Comparison of ENCODE assay signal across 8 cellular contexts in genomic region chr14:61608245-61609142, GRCh38.
DNase-seq lines count a peak whose midpoint lies in the region; ATAC-seq, FAIRE-seq and TF ChIP-seq lines count a peak whose summit lies in the region.

No MANE protein-coding gene starts in this region.

- no peak for ATAC-seq in HG02610 (IDR thresholded peaks at IDR 0.05; ENCODE audit: unreplicated experiment)

- H3K27me3 Mint-ChIP-seq in progenitor cell of endocrine pancreas (no peaks in the 10 kb centered on the region), immature natural killer cell (ENCODE audit: low read depth in 3 of 3) (peaks cover 0 to 2% (median 2%) of the 10 kb centered on the region in 3 donors)

- no peak for DNase-seq in H54 (ENCODE audit: insufficient read length, low spot score)
- peak; percentile 98 for DNase-seq in NCI-H69 (lab: John Stamatoyannopoulos, UW)
- peak; percentile 54 for DNase-seq in fibroblast of mammary gland (ENCODE audit: low read depth)
- no peak for DNase-seq in progenitor cell of endocrine pancreas (ENCODE audit: low spot score, unreplicated experiment)
- DNase-seq in 8988T, result no peak
- no peak for DNase-seq in immature natural killer cell
- no peak for DNase-seq in HT-29 (ENCODE audit: low spot score)

- H3K4me3 Mint-ChIP-seq in progenitor cell of endocrine pancreas (ENCODE audit: low read depth), result no peak overlapping the region
- no peak overlapping the region for H3K4me3 Mint-ChIP-seq in immature natural killer cell

- no peak overlapping the region for H3K4me3 ChIP-seq in fibroblast of mammary gland (ENCODE audit: control insufficient read depth, low read depth, low read length)

- H3K9me3 Mint-ChIP-seq in progenitor cell of endocrine pancreas (ENCODE audit: low read depth) (no peaks in the 10 kb centered on the region), immature natural killer cell (no peaks in the 10 kb centered on the region)

- H3K36me3 Mint-ChIP-seq in progenitor cell of endocrine pancreas (ENCODE audit: insufficient read depth) (no peaks in the 10 kb centered on the region), immature natural killer cell (no peaks in the 10 kb centered on the region)

- no peak for TF ChIP-seq POLR2A in H54 (IDR thresholded peaks at IDR 0.05; ENCODE audit: low read depth, low read length)

- peak; percentile 87 for FAIRE-seq in H54 (lab: Jason Lieb, UNC)

- H3K4me1 Mint-ChIP-seq in progenitor cell of endocrine pancreas (ENCODE audit: low read depth) (peaks cover 43% of the 10 kb centered on the region), immature natural killer cell (peaks cover 13% of the 10 kb centered on the region in 2 donors)

- H3K27ac Mint-ChIP-seq in progenitor cell of endocrine pancreas, result peak overlapping the region; percentile 21
- H3K27ac Mint-ChIP-seq in immature natural killer cell, result peak overlapping the region in 3 of 6 donors; percentile 5 to 41 (median 25)

- no peak for TF ChIP-seq CTCF in fibroblast of mammary gland (conservative IDR thresholded peaks at IDR 0.05; ENCODE audit: control insufficient read depth, insufficient read depth, low read depth, low read length)
- TF ChIP-seq CTCF in progenitor cell of endocrine pancreas (IDR thresholded peaks at IDR 0.05; ENCODE audit: unreplicated experiment), result no peak

Comparison
In these comparisons a context has a peak if more than half of its experiments do, and no peak if none do; other contexts are left out.
1. DNase-seq: peak in NCI-H69 (single experiment) and fibroblast of mammary gland (single experiment); none in H54 (single experiment), progenitor cell of endocrine pancreas (single experiment), 8988T (single experiment), immature natural killer cell (0 of 3) and HT-29 (single experiment).